ENCODE assay signal across 1 cellular context in the genomic region with DNA sequence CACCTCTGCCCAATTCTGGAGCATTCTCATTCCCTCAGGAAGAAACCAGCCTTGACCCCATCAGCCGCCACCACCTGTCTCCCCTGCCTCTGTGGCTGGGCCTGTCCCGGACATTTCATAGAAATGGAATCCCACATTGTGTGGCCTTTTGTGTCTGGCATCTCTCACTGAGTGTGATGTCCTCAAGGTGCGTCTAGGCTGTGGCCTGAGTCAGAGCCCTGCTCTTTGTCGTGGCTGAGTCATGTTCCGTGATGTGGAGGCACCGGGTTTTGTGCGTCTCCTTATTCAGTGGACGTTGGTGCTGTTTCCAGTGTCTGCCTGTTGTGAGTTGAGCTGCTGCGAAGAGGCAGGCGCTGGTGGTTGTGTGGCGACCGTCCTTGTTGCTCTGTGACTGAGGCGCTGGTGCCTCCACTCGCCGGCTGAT.
TF ChIP-seq lines count a peak whose summit lies in the region.

No MANE protein-coding gene starts in this region.

TF ChIP-seq in GM23338, 12 proteins besides CTCF, POLR2A, EP300 and RAD21:
- TF ChIP-seq, protein P1, sequence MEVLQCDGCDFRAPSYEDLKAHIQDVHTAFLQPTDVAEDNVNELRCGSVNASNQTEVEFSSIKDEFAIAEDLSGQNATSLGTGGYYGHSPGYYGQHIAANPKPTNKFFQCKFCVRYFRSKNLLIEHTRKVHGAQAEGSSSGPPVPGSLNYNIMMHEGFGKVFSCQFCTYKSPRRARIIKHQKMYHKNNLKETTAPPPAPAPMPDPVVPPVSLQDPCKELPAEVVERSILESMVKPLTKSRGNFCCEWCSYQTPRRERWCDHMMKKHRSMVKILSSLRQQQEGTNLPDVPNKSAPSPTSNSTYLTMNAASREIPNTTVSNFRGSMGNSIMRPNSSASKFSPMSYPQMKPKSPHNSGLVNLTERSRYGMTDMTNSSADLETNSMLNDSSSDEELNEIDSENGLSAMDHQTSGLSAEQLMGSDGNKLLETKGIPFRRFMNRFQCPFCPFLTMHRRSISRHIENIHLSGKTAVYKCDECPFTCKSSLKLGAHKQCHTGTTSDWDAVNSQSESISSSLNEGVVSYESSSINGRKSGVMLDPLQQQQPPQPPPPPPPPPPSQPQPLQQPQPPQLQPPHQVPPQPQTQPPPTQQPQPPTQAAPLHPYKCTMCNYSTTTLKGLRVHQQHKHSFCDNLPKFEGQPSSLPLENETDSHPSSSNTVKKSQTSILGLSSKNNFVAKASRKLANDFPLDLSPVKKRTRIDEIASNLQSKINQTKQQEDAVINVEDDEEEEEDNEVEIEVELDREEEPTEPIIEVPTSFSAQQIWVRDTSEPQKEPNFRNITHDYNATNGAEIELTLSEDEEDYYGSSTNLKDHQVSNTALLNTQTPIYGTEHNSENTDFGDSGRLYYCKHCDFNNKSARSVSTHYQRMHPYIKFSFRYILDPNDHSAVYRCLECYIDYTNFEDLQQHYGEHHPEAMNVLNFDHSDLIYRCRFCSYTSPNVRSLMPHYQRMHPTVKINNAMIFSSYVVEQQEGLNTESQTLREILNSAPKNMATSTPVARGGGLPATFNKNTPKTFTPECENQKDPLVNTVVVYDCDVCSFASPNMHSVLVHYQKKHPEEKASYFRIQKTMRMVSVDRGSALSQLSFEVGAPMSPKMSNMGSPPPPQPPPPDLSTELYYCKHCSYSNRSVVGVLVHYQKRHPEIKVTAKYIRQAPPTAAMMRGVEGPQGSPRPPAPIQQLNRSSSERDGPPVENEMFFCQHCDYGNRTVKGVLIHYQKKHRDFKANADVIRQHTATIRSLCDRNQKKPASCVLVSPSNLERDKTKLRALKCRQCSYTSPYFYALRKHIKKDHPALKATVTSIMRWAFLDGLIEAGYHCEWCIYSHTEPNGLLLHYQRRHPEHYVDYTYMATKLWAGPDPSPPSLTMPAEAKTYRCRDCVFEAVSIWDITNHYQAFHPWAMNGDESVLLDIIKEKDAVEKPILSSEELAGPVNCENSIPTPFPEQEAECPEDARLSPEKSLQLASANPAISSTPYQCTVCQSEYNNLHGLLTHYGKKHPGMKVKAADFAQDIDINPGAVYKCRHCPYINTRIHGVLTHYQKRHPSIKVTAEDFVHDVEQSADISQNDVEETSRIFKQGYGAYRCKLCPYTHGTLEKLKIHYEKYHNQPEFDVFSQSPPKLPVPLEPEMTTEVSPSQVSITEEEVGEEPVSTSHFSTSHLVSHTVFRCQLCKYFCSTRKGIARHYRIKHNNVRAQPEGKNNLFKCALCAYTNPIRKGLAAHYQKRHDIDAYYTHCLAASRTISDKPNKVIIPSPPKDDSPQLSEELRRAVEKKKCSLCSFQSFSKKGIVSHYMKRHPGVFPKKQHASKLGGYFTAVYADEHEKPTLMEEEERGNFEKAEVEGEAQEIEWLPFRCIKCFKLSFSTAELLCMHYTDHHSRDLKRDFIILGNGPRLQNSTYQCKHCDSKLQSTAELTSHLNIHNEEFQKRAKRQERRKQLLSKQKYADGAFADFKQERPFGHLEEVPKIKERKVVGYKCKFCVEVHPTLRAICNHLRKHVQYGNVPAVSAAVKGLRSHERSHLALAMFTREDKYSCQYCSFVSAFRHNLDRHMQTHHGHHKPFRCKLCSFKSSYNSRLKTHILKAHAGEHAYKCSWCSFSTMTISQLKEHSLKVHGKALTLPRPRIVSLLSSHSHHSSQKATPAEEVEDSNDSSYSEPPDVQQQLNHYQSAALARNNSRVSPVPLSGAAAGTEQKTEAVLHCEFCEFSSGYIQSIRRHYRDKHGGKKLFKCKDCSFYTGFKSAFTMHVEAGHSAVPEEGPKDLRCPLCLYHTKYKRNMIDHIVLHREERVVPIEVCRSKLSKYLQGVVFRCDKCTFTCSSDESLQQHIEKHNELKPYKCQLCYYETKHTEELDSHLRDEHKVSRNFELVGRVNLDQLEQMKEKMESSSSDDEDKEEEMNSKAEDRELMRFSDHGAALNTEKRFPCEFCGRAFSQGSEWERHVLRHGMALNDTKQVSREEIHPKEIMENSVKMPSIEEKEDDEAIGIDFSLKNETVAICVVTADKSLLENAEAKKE (CRISPR knock-in tag; IDR thresholded peaks at IDR 0.05) = no peak
- TF ChIP-seq POLR2AphosphoS5 (IDR thresholded peaks at IDR 0.05; ENCODE audit: low read depth) (no peak), ZNF114 (CRISPR knock-in tag; IDR thresholded peaks at IDR 0.05) (no peak), JUNB (IDR thresholded peaks at IDR 0.05; ENCODE audit: unreplicated experiment) (no peak), NANOG (IDR thresholded peaks at IDR 0.05; ENCODE audit: borderline replicate concordance) (no peak), EZH2 (IDR thresholded peaks at IDR 0.05; ENCODE audit: low read depth, unreplicated experiment) (no peak), STAT1 (IDR thresholded peaks at IDR 0.05; ENCODE audit: unreplicated experiment) (no peak), EZH2phosphoT487 (IDR thresholded peaks at IDR 0.05; ENCODE audit: unreplicated experiment) (no peak), CREB1 (CRISPR knock-in tag; IDR thresholded peaks at IDR 0.05; ENCODE audit: low read depth) (no peak), ZNF331 (CRISPR knock-in tag; IDR thresholded peaks at IDR 0.05; ENCODE audit: low read depth) (no peak)
- TF ChIP-seq, protein P2, sequence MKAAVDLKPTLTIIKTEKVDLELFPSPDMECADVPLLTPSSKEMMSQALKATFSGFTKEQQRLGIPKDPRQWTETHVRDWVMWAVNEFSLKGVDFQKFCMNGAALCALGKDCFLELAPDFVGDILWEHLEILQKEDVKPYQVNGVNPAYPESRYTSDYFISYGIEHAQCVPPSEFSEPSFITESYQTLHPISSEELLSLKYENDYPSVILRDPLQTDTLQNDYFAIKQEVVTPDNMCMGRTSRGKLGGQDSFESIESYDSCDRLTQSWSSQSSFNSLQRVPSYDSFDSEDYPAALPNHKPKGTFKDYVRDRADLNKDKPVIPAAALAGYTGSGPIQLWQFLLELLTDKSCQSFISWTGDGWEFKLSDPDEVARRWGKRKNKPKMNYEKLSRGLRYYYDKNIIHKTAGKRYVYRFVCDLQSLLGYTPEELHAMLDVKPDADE (IDR thresholded peaks at IDR 0.05) = no peak
- TF ChIP-seq, protein P3, sequence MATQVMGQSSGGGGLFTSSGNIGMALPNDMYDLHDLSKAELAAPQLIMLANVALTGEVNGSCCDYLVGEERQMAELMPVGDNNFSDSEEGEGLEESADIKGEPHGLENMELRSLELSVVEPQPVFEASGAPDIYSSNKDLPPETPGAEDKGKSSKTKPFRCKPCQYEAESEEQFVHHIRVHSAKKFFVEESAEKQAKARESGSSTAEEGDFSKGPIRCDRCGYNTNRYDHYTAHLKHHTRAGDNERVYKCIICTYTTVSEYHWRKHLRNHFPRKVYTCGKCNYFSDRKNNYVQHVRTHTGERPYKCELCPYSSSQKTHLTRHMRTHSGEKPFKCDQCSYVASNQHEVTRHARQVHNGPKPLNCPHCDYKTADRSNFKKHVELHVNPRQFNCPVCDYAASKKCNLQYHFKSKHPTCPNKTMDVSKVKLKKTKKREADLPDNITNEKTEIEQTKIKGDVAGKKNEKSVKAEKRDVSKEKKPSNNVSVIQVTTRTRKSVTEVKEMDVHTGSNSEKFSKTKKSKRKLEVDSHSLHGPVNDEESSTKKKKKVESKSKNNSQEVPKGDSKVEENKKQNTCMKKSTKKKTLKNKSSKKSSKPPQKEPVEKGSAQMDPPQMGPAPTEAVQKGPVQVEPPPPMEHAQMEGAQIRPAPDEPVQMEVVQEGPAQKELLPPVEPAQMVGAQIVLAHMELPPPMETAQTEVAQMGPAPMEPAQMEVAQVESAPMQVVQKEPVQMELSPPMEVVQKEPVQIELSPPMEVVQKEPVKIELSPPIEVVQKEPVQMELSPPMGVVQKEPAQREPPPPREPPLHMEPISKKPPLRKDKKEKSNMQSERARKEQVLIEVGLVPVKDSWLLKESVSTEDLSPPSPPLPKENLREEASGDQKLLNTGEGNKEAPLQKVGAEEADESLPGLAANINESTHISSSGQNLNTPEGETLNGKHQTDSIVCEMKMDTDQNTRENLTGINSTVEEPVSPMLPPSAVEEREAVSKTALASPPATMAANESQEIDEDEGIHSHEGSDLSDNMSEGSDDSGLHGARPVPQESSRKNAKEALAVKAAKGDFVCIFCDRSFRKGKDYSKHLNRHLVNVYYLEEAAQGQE (IDR thresholded peaks at IDR 0.05; ENCODE audit: unreplicated experiment) = no peak
TF ChIP-seq in GM23338: peak in this region for 0.
